ENCODE assay signal across 1 cellular context in genomic region chr5:161258438-161258837, GRCh38.
TF ChIP-seq lines count a peak whose summit lies in the region.

No MANE protein-coding gene starts in this region.

TF ChIP-seq in GM12878, 131 proteins besides CTCF, POLR2A, EP300 and RAD21 (continued from another document):
- TF ChIP-seq, protein P1, sequence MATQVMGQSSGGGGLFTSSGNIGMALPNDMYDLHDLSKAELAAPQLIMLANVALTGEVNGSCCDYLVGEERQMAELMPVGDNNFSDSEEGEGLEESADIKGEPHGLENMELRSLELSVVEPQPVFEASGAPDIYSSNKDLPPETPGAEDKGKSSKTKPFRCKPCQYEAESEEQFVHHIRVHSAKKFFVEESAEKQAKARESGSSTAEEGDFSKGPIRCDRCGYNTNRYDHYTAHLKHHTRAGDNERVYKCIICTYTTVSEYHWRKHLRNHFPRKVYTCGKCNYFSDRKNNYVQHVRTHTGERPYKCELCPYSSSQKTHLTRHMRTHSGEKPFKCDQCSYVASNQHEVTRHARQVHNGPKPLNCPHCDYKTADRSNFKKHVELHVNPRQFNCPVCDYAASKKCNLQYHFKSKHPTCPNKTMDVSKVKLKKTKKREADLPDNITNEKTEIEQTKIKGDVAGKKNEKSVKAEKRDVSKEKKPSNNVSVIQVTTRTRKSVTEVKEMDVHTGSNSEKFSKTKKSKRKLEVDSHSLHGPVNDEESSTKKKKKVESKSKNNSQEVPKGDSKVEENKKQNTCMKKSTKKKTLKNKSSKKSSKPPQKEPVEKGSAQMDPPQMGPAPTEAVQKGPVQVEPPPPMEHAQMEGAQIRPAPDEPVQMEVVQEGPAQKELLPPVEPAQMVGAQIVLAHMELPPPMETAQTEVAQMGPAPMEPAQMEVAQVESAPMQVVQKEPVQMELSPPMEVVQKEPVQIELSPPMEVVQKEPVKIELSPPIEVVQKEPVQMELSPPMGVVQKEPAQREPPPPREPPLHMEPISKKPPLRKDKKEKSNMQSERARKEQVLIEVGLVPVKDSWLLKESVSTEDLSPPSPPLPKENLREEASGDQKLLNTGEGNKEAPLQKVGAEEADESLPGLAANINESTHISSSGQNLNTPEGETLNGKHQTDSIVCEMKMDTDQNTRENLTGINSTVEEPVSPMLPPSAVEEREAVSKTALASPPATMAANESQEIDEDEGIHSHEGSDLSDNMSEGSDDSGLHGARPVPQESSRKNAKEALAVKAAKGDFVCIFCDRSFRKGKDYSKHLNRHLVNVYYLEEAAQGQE (IDR thresholded peaks at IDR 0.05; ENCODE audit: low read depth, low read length), result no peak
- TF ChIP-seq ZZZ3 (IDR thresholded peaks at IDR 0.05; ENCODE audit: control insufficient read depth, insufficient read length, low read depth), result no peak
- TF ChIP-seq IKZF1 (conservative IDR thresholded peaks at IDR 0.05), result no peak
- TF ChIP-seq TBL1XR1 (IDR thresholded peaks at IDR 0.05; ENCODE audit: low read depth, low read length), result no peak
- no peak for TF ChIP-seq BRCA1 (IDR thresholded peaks at IDR 0.05; ENCODE audit: low read depth, low read length)
- no peak for TF ChIP-seq IRF4 (IDR thresholded peaks at IDR 0.05; ENCODE audit: low read depth, low read length)
- TF ChIP-seq, protein P2, sequence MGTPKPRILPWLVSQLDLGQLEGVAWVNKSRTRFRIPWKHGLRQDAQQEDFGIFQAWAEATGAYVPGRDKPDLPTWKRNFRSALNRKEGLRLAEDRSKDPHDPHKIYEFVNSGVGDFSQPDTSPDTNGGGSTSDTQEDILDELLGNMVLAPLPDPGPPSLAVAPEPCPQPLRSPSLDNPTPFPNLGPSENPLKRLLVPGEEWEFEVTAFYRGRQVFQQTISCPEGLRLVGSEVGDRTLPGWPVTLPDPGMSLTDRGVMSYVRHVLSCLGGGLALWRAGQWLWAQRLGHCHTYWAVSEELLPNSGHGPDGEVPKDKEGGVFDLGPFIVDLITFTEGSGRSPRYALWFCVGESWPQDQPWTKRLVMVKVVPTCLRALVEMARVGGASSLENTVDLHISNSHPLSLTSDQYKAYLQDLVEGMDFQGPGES (IDR thresholded peaks at IDR 0.05), result no peak
- no peak for TF ChIP-seq CHD4 (IDR thresholded peaks at IDR 0.05)
- TF ChIP-seq HDGF (IDR thresholded peaks at IDR 0.05), result no peak
- TF ChIP-seq, protein P3, sequence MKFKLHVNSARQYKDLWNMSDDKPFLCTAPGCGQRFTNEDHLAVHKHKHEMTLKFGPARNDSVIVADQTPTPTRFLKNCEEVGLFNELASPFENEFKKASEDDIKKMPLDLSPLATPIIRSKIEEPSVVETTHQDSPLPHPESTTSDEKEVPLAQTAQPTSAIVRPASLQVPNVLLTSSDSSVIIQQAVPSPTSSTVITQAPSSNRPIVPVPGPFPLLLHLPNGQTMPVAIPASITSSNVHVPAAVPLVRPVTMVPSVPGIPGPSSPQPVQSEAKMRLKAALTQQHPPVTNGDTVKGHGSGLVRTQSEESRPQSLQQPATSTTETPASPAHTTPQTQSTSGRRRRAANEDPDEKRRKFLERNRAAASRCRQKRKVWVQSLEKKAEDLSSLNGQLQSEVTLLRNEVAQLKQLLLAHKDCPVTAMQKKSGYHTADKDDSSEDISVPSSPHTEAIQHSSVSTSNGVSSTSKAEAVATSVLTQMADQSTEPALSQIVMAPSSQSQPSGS (IDR thresholded peaks at IDR 0.05; ENCODE audit: low read length), result no peak
